ENCODE assay signal across 2 cellular contexts in the genomic region with DNA sequence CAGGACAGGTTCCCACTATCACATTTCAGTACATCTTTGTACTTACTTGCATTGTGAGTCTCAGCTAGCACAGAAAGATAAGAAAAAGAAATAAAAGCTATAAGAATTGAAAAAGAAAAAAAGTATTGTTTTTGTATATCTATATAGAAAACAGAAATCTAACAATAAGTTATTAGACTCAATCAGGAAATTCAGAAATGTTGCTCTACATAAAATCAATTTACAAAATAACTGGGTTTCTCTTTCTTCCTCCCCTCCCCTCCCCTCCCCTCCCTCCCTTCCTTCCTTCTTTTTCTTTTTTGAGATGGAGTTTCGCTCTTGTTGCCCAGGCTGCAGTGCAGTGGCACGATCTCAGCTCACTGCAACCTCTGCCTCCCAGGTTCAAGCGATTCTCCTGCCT.
TF ChIP-seq lines count a peak whose summit lies in the region.

No MANE protein-coding gene starts in this region.

TF ChIP-seq in HepG2, 621 proteins besides CTCF, POLR2A, EP300 and RAD21:
- no peak for TF ChIP-seq KAT8 (CRISPR knock-in tag; IDR thresholded peaks at IDR 0.05)
- TF ChIP-seq NPAS2 (CRISPR knock-in tag; IDR thresholded peaks at IDR 0.05; ENCODE audit: borderline replicate concordance), result no peak
- TF ChIP-seq, protein P1, sequence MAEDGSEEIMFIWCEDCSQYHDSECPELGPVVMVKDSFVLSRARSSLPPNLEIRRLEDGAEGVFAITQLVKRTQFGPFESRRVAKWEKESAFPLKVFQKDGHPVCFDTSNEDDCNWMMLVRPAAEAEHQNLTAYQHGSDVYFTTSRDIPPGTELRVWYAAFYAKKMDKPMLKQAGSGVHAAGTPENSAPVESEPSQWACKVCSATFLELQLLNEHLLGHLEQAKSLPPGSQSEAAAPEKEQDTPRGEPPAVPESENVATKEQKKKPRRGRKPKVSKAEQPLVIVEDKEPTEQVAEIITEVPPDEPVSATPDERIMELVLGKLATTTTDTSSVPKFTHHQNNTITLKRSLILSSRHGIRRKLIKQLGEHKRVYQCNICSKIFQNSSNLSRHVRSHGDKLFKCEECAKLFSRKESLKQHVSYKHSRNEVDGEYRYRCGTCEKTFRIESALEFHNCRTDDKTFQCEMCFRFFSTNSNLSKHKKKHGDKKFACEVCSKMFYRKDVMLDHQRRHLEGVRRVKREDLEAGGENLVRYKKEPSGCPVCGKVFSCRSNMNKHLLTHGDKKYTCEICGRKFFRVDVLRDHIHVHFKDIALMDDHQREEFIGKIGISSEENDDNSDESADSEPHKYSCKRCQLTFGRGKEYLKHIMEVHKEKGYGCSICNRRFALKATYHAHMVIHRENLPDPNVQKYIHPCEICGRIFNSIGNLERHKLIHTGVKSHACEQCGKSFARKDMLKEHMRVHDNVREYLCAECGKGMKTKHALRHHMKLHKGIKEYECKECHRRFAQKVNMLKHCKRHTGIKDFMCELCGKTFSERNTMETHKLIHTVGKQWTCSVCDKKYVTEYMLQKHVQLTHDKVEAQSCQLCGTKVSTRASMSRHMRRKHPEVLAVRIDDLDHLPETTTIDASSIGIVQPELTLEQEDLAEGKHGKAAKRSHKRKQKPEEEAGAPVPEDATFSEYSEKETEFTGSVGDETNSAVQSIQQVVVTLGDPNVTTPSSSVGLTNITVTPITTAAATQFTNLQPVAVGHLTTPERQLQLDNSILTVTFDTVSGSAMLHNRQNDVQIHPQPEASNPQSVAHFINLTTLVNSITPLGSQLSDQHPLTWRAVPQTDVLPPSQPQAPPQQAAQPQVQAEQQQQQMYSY (CRISPR knock-in tag; IDR thresholded peaks at IDR 0.05), result no peak
- TF ChIP-seq, protein P2, sequence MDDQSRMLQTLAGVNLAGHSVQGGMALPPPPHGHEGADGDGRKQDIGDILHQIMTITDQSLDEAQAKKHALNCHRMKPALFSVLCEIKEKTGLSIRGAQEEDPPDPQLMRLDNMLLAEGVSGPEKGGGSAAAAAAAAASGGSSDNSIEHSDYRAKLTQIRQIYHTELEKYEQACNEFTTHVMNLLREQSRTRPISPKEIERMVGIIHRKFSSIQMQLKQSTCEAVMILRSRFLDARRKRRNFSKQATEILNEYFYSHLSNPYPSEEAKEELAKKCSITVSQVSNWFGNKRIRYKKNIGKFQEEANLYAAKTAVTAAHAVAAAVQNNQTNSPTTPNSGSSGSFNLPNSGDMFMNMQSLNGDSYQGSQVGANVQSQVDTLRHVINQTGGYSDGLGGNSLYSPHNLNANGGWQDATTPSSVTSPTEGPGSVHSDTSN (CRISPR knock-in tag; IDR thresholded peaks at IDR 0.05; ENCODE audit: borderline replicate concordance), result no peak
- no peak for TF ChIP-seq HES4 (CRISPR knock-in tag; IDR thresholded peaks at IDR 0.05; ENCODE audit: borderline replicate concordance)
- TF ChIP-seq NFYC (CRISPR knock-in tag; IDR thresholded peaks at IDR 0.05), result no peak
- peak; percentile 84; the same call in 1 of the 2 replicates for TF ChIP-seq PCBP1 (IDR thresholded peaks at IDR 0.05; ENCODE audit: borderline replicate concordance, low read depth, low read length)
- no peak for TF ChIP-seq FOXM1 (CRISPR knock-in tag; IDR thresholded peaks at IDR 0.05)
- TF ChIP-seq HOXA3 (CRISPR knock-in tag; IDR thresholded peaks at IDR 0.05), result no peak
- peak; percentile 96 for TF ChIP-seq HNRNPK (IDR thresholded peaks at IDR 0.05; ENCODE audit: low read depth, low read length, poor library complexity, severe bottlenecking)
TF ChIP-seq in HepG2: peak in this region for 2.

TF ChIP-seq in K562, 482 proteins besides CTCF, POLR2A, EP300 and RAD21:
- TF ChIP-seq NUFIP1 (IDR thresholded peaks at IDR 0.05; ENCODE audit: partially characterized antibody), result no peak
- TF ChIP-seq PCBP2 (IDR thresholded peaks at IDR 0.05; ENCODE audit: low read depth, low read length, poor library complexity, severe bottlenecking), result peak; percentile 42
- peak; percentile 79 for TF ChIP-seq HNRNPK (IDR thresholded peaks at IDR 0.05; ENCODE audit: low read depth, low read length, poor library complexity, severe bottlenecking)
- no peak for TF ChIP-seq ZNF311 (CRISPR knock-in tag; IDR thresholded peaks at IDR 0.05)
- TF ChIP-seq SMC3 (conservative IDR thresholded peaks at IDR 0.05; ENCODE audit: insufficient read depth, low read depth, low read length), result no peak
- peak; percentile 79 for TF ChIP-seq PCBP1 (IDR thresholded peaks at IDR 0.05; ENCODE audit: low read depth, low read length, poor library complexity, severe bottlenecking)
